Comparison of ENCODE assay signal across 8 cellular contexts in the genomic region with DNA sequence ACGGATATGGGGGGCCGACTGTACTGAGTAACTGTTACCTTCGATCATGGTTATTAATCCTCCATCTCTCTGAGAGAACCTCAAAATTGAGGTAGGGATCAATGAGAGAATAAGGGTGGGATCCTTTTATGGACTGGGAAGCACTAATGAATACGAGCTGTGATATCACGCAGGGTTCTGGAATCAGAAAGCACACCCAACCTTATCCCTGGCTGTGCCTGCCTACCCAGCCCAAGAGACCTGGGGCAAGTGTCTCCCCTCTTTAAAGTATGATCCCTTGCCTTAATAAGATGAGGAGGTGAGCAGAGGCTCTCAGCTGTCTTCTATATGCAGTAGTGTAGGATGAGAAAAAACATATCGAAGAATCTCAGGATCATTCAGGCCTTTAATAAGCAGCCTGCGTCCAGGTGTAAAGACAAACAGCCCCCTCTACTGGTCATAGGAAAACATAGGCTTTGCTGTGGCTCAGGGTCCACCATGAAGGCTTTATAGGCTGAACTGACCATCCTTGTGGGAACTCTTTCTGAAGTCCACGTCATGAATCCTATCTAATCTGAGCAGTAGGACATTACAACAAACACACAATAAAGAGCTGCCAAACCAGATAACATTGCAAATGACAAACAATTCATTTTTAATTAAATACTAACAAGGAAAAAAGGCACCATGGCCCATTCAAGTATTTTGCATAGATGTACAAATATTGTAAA. TPM values are rescaled to one million over a fixed set of nuclear protein-coding genes. Genes with fewer than 3 reads are reported as not detected.
DNase-seq lines count a peak whose midpoint lies in the region; ATAC-seq and TF ChIP-seq lines count a peak whose summit lies in the region.

No MANE protein-coding gene starts in this region.

- no peaks in the 10 kb centered on the region for H3K27me3 Mint-ChIP-seq in CD8-positive, alpha-beta T cell (ENCODE audit: low read depth)

- H2BK12ac ChIP-seq in mesenchymal stem cell (ENCODE audit: low read length in 2 of 2) = no peak overlapping the region

- H3K18ac ChIP-seq in mesenchymal stem cell (ENCODE audit: low read depth in 1 of 2, low read length in 2 of 2) = no peak overlapping the region

- no peak overlapping the region for H2BK15ac ChIP-seq in mesenchymal stem cell (ENCODE audit: low read depth, poor library complexity, severe bottlenecking)

- 63% methylated on average over 8 of the region's 8 CpGs for WGBS in SK-N-SH (ENCODE audit: low lambda C conversion rate)
- 76% methylated on average over 8 of the region's 8 CpGs for WGBS in mesenchymal stem cell

- H3K9me3 ChIP-seq in CD8-positive, alpha-beta T cell (ENCODE audit: low read length) = no peaks in the 10 kb centered on the region
- H3K9me3 ChIP-seq in MM.1S (replicated peaks; ENCODE audit: insufficient read depth, low read length) = no peaks in the 10 kb centered on the region
- no peaks in the 10 kb centered on the region for H3K9me3 ChIP-seq in SK-N-SH
- H3K9me3 ChIP-seq in mesenchymal stem cell (ENCODE audit: control insufficient read depth, low read length) = no peaks in the 10 kb centered on the region
- H3K9me3 ChIP-seq in vagina = no peaks in the 10 kb centered on the region

- no peak overlapping the region for H3K9ac ChIP-seq in MM.1S (ENCODE audit: low read length)
- H3K9ac ChIP-seq in SK-N-SH = no peak overlapping the region
- H3K9ac ChIP-seq in mesenchymal stem cell (ENCODE audit: low read length) = no peak overlapping the region

- H3K27me3 ChIP-seq in CD8-positive, alpha-beta T cell (ENCODE audit: insufficient read depth, low read length) = no peaks in the 10 kb centered on the region
- no peaks in the 10 kb centered on the region for H3K27me3 ChIP-seq in MM.1S (replicated peaks; ENCODE audit: insufficient read depth, low read length)
- H3K27me3 ChIP-seq in SK-N-SH (ENCODE audit: insufficient read depth) = no peaks in the 10 kb centered on the region
- H3K27me3 ChIP-seq in mesenchymal stem cell (ENCODE audit: control insufficient read depth in 1 of 2, insufficient read depth in 1 of 2, low read length in 2 of 2) = no peaks in the 10 kb centered on the region
- no peaks in the 10 kb centered on the region for H3K27me3 ChIP-seq in vagina

- no peak overlapping the region for H3K14ac ChIP-seq in mesenchymal stem cell (ENCODE audit: low read length in 2 of 2)

- H3K4me3 Mint-ChIP-seq in CD8-positive, alpha-beta T cell = no peak overlapping the region

- no peak for DNase-seq in CD8-positive, alpha-beta T cell
- DNase-seq in GM19238 (ENCODE audit: insufficient read length, low spot score) = peak; percentile 49
- peak; percentile 67 for DNase-seq in MM.1S
- DNase-seq in SK-N-SH = peak; percentile 85
- DNase-seq in ecto neural progenitor cell (ENCODE audit: low spot score) = peak; percentile 56
- peak; percentile 79 for DNase-seq in mesenchymal stem cell
- DNase-seq in vagina (ENCODE audit: extremely low spot score in 2 of 2) = no peak
- DNase-seq in GOT3 (lab: John Stamatoyannopoulos, UW) = no peak

- POLR2A ChIA-PET in CD8-positive, alpha-beta T cell (lab: Charles Lee) = no interaction called here
- POLR2A ChIA-PET in SK-N-SH (lab: Yijun Ruan, JAX) = no interaction called here

- TF ChIP-seq CTCF in CD8-positive, alpha-beta T cell (IDR thresholded peaks at IDR 0.05) = peak; percentile 67
- TF ChIP-seq CTCF in MM.1S (IDR thresholded peaks at IDR 0.05; ENCODE audit: low read length) (peak; percentile 85), SK-N-SH (IDR thresholded peaks at IDR 0.05) (peak; percentile 88), vagina (IDR thresholded peaks at IDR 0.05) (peak; percentile 50 to 54 (median 50))

- H3K9me3 Mint-ChIP-seq in CD8-positive, alpha-beta T cell = no peaks in the 10 kb centered on the region

- no peak for TF ChIP-seq EP300 in SK-N-SH (IDR thresholded peaks at IDR 0.05; ENCODE audit: borderline replicate concordance in 1 of 2, low read depth in 1 of 2, low read length in 1 of 2)

- no peak overlapping the region for H3K23ac ChIP-seq in mesenchymal stem cell (ENCODE audit: low read length in 2 of 2)

- no peaks in the 10 kb centered on the region for H3K4me1 Mint-ChIP-seq in CD8-positive, alpha-beta T cell (ENCODE audit: low read depth)

- no peak overlapping the region for H3K27ac ChIP-seq in CD8-positive, alpha-beta T cell (ENCODE audit: low read depth, low read length)
- no peak overlapping the region for H3K27ac ChIP-seq in MM.1S (ENCODE audit: low read length)
- peak overlapping the region; percentile 22 to 66; a peak in 3 of 4 replicates for H3K27ac ChIP-seq in SK-N-SH (ENCODE audit: low read depth in 2 of 2, low read length in 1 of 2)
- no peak overlapping the region for H3K27ac ChIP-seq in mesenchymal stem cell (ENCODE audit: low read length, poor library complexity, severe bottlenecking)
- H3K27ac ChIP-seq in vagina = no peak overlapping the region

- H3K4me2 ChIP-seq in MM.1S (ENCODE audit: low read depth, low read length) (no peak overlapping the region), SK-N-SH (no peak overlapping the region), mesenchymal stem cell (ENCODE audit: low read length, poor library complexity, severe bottlenecking) (no peak overlapping the region)

- H3K79me1 ChIP-seq in mesenchymal stem cell (replicated peaks; ENCODE audit: low read length, poor library complexity, severe bottlenecking) = peaks cover 30% of the 10 kb centered on the region

- H3K79me2 ChIP-seq in MM.1S (ENCODE audit: low read length) (no peaks in the 10 kb centered on the region), SK-N-SH (ENCODE audit: insufficient read depth) (peaks cover 18% of the 10 kb centered on the region; the same call in 1 of the 2 replicates)

- TF ChIP-seq POLR2A in vagina (IDR thresholded peaks at IDR 0.05) = no peak

- CTCF ChIA-PET in CD8-positive, alpha-beta T cell (lab: Charles Lee) = interaction anchor here (0.7 to 1.8 kb wide), 9 partner anchors 9 to 242 kb away, joined by 3 to 6 read pairs (median 3); a partner anchor contains a TSS
- CTCF ChIA-PET in SK-N-SH (lab: Yijun Ruan, JAX) = interaction anchor here (0.5 to 8.1 kb wide), 58 partner anchors 9 to 328 kb away, joined by 3 to 102 read pairs (median 4); a partner anchor contains a TSS

- H4K20me1 ChIP-seq in MM.1S (ENCODE audit: insufficient read depth, low read length) = no peaks in the 10 kb centered on the region
- no peaks in the 10 kb centered on the region for H4K20me1 ChIP-seq in SK-N-SH (ENCODE audit: insufficient read depth)

- no peak overlapping the region for H4K8ac ChIP-seq in mesenchymal stem cell (ENCODE audit: low read length)

- no peak overlapping the region for H4K91ac ChIP-seq in mesenchymal stem cell (ENCODE audit: low read length)

- intact Hi-C loops in CD8-positive, alpha-beta T cell (cut with DNase I, micrococcal nuclease) = loop anchor here (2.0 to 5.0 kb wide), 2 partner anchors 148 to 150 kb away; no protein-coding TSS in a partner anchor
- intact Hi-C loops in vagina (cut with DNase I) = no loop called here

- H3K9me2 ChIP-seq in MM.1S (replicated peaks; ENCODE audit: insufficient read depth, low read length) (no peaks in the 10 kb centered on the region), SK-N-SH (no peaks in the 10 kb centered on the region)

- H3K36me3 Mint-ChIP-seq in CD8-positive, alpha-beta T cell = no peaks in the 10 kb centered on the region

- H3K4me3 ChIP-seq in CD8-positive, alpha-beta T cell (ENCODE audit: low read depth, low read length) = no peak overlapping the region
- H3K4me3 ChIP-seq in MM.1S (ENCODE audit: low read length) = no peak overlapping the region
- no peak overlapping the region for H3K4me3 ChIP-seq in SK-N-SH (ENCODE audit: low read depth in 2 of 2, low read length in 1 of 2)
- no peak overlapping the region for H3K4me3 ChIP-seq in mesenchymal stem cell (ENCODE audit: insufficient read depth in 1 of 2, low read depth in 1 of 2, low read length in 2 of 2)
- no peak overlapping the region for H3K4me3 ChIP-seq in vagina

- no peak overlapping the region for H3K4ac ChIP-seq in mesenchymal stem cell (ENCODE audit: low read depth in 1 of 2, low read length in 2 of 2)

- H2BK5ac ChIP-seq in mesenchymal stem cell (ENCODE audit: low read depth, low read length, poor library complexity, severe bottlenecking) = no peak overlapping the region

- H3K4me1 ChIP-seq in CD8-positive, alpha-beta T cell (ENCODE audit: insufficient read depth, low read length) = no peaks in the 10 kb centered on the region
- H3K4me1 ChIP-seq in MM.1S (ENCODE audit: low read length) (no peaks in the 10 kb centered on the region), SK-N-SH (ENCODE audit: control insufficient read depth in 1 of 2, insufficient read depth in 2 of 2, low read depth in 1 of 2, low read length in 1 of 2) (peaks cover 2 to 9% of the 10 kb centered on the region in 2 experiments; a peak in 2 of 4 replicates), mesenchymal stem cell (ENCODE audit: control insufficient read depth, insufficient read depth, low read depth, low read length) (peaks cover 4% of the 10 kb centered on the region), vagina (no peaks in the 10 kb centered on the region)

- ATAC-seq in CD8-positive, alpha-beta T cell = no peak

- no peak overlapping the region for H3K27ac Mint-ChIP-seq in CD8-positive, alpha-beta T cell

- no peak overlapping the region for H2AK5ac ChIP-seq in mesenchymal stem cell (ENCODE audit: low read length, severe bottlenecking)

- H3F3A ChIP-seq in MM.1S (ENCODE audit: insufficient read depth, low read length) (no peaks in the 10 kb centered on the region), SK-N-SH (replicated peaks; ENCODE audit: insufficient read depth) (peaks cover 52% of the 10 kb centered on the region)

- TF ChIP-seq RAD21 in SK-N-SH (IDR thresholded peaks at IDR 0.05; ENCODE audit: low read length) = peak; percentile 97

- H3K36me3 ChIP-seq in CD8-positive, alpha-beta T cell (ENCODE audit: insufficient read depth, low read length) = no peaks in the 10 kb centered on the region
- no peaks in the 10 kb centered on the region for H3K36me3 ChIP-seq in MM.1S (replicated peaks; ENCODE audit: insufficient read depth, low read length)
- peaks cover 34 to 41% of the 10 kb centered on the region in 2 experiments for H3K36me3 ChIP-seq in SK-N-SH (replicated peaks in 1 of 2; ENCODE audit: control insufficient read depth in 1 of 2, insufficient read depth in 2 of 2, low read length in 1 of 2)
- peaks cover 5 to 54% of the 10 kb centered on the region in 2 experiments for H3K36me3 ChIP-seq in mesenchymal stem cell (ENCODE audit: control insufficient read depth in 1 of 2, insufficient read depth in 2 of 2, low read depth in 1 of 2, low read length in 2 of 2)
- peaks cover 0 to 10% of the 10 kb centered on the region in 2 donors for H3K36me3 ChIP-seq in vagina

- H2BK120ac ChIP-seq in mesenchymal stem cell (ENCODE audit: low read depth, low read length) = no peak overlapping the region

- no peak overlapping the region for H2AFZ ChIP-seq in MM.1S (ENCODE audit: low read length)
- H2AFZ ChIP-seq in SK-N-SH (ENCODE audit: low read depth) = no peak overlapping the region
- H2AFZ ChIP-seq in mesenchymal stem cell (ENCODE audit: low read depth, low read length) = no peak overlapping the region

TF ChIP-seq in SK-N-SH, 30 proteins besides CTCF, POLR2A, EP300 and RAD21 (continues in another document):
- no peak for TF ChIP-seq GABPA (IDR thresholded peaks at IDR 0.05; ENCODE audit: low read depth)

RNA-seq across cellular contexts. Expression of a gene that starts 16.8 kb away (rescaled TPM):
- total RNA-seq in CD8-positive, alpha-beta T cell = under 1 TPM; 0.25 to 0.41 TPM
- polyA plus RNA-seq in SK-N-SH (2012; rRNA removed) = 2.3 and 2.6 TPM in 2 replicates
- 2.3 and 2.8 TPM in 2 replicates for polyA plus RNA-seq in SK-N-SH (2012; cell fraction: cytosol; rRNA removed)
- polyA plus RNA-seq in SK-N-SH (2012; cell fraction: nucleus; rRNA removed) = 2.6 and 4.7 TPM in 2 replicates
- 2.2 TPM for polyA plus RNA-seq in mesenchymal stem cell (2013, experiment 1 of 2)
- polyA plus RNA-seq in mesenchymal stem cell (2013, experiment 2 of 2) = 2.2 TPM
- 12.0 TPM for total RNA-seq in vagina

Comparison
In these comparisons a context has a peak if more than half of its experiments do, and no peak if none do; other contexts are left out.
1. DNase-seq: peak in GM19238 (single experiment), MM.1S (single experiment), SK-N-SH (single experiment), ecto neural progenitor cell (single experiment) and mesenchymal stem cell (single experiment); none in CD8-positive, alpha-beta T cell (0 of 7), vagina (0 of 2) and GOT3 (single experiment).
2. H3K27ac ChIP-seq: peak in SK-N-SH (2 of 2); none in CD8-positive, alpha-beta T cell (single experiment), MM.1S (single experiment), mesenchymal stem cell (single experiment) and vagina (single experiment).
3. Peak in every context shown above with its lines, with median percentiles within 50 percentile points of each other: CTCF ChIP-seq.